Comparison of ENCODE assay signal across 1 cellular context in the genomic region with DNA sequence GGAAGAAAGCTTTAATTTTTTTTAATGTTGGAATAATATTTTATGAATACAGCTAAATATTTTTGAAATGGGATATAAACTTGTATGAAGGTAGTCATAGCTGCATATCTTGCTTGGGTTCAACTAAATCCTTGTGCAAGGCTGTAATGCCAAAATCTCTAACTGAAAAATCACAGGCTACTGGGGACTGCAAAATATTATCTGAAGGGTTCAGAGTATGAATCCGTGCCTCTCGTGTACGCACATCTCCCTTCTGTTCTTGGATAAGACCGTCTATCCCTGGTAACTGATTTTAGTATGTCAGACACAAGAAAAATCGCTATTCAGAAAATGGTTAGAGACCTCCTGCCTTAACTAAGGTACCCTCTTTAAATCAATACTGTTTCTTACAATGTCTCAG.
TF ChIP-seq lines count a peak whose summit lies in the region.

No MANE protein-coding gene starts in this region.

TF ChIP-seq in K562, 482 proteins besides CTCF, POLR2A, EP300 and RAD21 (continued from another document and continues in another):
- TF ChIP-seq, protein P1, sequence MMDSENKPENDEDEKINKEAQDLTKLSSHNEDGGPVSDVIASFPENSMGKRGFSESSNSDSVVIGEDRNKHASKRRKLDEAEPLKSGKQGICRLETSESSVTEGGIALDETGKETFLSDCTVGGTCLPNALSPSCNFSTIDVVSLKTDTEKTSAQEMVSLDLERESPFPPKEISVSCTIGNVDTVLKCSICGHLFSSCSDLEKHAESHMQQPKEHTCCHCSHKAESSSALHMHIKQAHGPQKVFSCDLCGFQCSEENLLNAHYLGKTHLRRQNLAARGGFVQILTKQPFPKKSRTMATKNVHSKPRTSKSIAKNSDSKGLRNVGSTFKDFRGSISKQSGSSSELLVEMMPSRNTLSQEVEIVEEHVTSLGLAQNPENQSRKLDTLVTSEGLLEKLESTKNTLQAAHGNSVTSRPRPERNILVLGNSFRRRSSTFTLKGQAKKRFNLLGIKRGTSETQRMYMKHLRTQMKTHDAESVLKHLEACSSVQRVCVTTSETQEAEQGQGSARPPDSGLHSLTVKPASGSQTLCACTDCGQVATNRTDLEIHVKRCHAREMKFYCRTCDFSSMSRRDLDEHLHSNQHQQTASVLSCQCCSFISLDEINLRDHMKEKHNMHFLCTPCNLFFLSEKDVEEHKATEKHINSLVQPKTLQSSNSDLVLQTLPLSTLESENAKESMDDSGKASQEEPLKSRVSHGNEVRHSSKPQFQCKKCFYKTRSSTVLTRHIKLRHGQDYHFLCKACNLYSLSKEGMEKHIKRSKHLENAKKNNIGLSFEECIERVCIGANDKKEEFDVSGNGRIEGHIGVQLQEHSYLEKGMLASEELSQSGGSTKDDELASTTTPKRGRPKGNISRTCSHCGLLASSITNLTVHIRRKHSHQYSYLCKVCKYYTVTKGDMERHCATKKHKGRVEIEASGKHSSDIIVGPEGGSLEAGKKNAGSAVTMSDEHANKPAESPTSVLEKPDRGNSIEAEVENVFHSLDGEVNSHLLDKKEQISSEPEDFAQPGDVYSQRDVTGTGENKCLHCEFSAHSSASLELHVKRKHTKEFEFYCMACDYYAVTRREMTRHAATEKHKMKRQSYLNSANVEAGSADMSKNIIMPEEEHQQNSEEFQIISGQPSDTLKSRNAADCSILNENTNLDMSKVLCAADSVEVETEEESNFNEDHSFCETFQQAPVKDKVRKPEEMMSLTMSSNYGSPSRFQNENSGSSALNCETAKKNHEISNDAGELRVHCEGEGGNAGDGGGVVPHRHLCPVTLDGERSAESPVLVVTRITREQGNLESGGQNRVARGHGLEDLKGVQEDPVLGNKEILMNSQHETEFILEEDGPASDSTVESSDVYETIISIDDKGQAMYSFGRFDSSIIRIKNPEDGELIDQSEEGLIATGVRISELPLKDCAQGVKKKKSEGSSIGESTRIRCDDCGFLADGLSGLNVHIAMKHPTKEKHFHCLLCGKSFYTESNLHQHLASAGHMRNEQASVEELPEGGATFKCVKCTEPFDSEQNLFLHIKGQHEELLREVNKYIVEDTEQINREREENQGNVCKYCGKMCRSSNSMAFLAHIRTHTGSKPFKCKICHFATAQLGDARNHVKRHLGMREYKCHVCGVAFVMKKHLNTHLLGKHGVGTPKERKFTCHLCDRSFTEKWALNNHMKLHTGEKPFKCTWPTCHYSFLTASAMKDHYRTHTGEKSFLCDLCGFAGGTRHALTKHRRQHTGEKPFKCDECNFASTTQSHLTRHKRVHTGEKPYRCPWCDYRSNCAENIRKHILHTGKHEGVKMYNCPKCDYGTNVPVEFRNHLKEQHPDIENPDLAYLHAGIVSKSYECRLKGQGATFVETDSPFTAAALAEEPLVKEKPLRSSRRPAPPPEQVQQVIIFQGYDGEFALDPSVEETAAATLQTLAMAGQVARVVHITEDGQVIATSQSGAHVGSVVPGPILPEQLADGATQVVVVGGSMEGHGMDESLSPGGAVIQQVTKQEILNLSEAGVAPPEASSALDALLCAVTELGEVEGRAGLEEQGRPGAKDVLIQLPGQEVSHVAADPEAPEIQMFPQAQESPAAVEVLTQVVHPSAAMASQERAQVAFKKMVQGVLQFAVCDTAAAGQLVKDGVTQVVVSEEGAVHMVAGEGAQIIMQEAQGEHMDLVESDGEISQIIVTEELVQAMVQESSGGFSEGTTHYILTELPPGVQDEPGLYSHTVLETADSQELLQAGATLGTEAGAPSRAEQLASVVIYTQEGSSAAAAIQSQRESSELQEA (IDR thresholded peaks at IDR 0.05; ENCODE audit: low read depth): no peak
- no peak for TF ChIP-seq ZNF184 (CRISPR knock-in tag; IDR thresholded peaks at IDR 0.05)
- no peak for TF ChIP-seq NCOA1 (IDR thresholded peaks at IDR 0.05; ENCODE audit: low read depth)
- no peak for TF ChIP-seq PRPF4 (IDR thresholded peaks at IDR 0.05; ENCODE audit: insufficient read depth, low read depth, low read length, poor library complexity, severe bottlenecking)
- no peak for TF ChIP-seq STAT5B (CRISPR knock-in tag; IDR thresholded peaks at IDR 0.05)
- TF ChIP-seq MTF1 (CRISPR knock-in tag; IDR thresholded peaks at IDR 0.05; ENCODE audit: borderline replicate concordance): no peak
- TF ChIP-seq LARP7 (IDR thresholded peaks at IDR 0.05): no peak
- TF ChIP-seq DPF2 (IDR thresholded peaks at IDR 0.05): no peak
- no peak for TF ChIP-seq FOXJ3 (CRISPR knock-in tag; IDR thresholded peaks at IDR 0.05)
- TF ChIP-seq, protein P2, sequence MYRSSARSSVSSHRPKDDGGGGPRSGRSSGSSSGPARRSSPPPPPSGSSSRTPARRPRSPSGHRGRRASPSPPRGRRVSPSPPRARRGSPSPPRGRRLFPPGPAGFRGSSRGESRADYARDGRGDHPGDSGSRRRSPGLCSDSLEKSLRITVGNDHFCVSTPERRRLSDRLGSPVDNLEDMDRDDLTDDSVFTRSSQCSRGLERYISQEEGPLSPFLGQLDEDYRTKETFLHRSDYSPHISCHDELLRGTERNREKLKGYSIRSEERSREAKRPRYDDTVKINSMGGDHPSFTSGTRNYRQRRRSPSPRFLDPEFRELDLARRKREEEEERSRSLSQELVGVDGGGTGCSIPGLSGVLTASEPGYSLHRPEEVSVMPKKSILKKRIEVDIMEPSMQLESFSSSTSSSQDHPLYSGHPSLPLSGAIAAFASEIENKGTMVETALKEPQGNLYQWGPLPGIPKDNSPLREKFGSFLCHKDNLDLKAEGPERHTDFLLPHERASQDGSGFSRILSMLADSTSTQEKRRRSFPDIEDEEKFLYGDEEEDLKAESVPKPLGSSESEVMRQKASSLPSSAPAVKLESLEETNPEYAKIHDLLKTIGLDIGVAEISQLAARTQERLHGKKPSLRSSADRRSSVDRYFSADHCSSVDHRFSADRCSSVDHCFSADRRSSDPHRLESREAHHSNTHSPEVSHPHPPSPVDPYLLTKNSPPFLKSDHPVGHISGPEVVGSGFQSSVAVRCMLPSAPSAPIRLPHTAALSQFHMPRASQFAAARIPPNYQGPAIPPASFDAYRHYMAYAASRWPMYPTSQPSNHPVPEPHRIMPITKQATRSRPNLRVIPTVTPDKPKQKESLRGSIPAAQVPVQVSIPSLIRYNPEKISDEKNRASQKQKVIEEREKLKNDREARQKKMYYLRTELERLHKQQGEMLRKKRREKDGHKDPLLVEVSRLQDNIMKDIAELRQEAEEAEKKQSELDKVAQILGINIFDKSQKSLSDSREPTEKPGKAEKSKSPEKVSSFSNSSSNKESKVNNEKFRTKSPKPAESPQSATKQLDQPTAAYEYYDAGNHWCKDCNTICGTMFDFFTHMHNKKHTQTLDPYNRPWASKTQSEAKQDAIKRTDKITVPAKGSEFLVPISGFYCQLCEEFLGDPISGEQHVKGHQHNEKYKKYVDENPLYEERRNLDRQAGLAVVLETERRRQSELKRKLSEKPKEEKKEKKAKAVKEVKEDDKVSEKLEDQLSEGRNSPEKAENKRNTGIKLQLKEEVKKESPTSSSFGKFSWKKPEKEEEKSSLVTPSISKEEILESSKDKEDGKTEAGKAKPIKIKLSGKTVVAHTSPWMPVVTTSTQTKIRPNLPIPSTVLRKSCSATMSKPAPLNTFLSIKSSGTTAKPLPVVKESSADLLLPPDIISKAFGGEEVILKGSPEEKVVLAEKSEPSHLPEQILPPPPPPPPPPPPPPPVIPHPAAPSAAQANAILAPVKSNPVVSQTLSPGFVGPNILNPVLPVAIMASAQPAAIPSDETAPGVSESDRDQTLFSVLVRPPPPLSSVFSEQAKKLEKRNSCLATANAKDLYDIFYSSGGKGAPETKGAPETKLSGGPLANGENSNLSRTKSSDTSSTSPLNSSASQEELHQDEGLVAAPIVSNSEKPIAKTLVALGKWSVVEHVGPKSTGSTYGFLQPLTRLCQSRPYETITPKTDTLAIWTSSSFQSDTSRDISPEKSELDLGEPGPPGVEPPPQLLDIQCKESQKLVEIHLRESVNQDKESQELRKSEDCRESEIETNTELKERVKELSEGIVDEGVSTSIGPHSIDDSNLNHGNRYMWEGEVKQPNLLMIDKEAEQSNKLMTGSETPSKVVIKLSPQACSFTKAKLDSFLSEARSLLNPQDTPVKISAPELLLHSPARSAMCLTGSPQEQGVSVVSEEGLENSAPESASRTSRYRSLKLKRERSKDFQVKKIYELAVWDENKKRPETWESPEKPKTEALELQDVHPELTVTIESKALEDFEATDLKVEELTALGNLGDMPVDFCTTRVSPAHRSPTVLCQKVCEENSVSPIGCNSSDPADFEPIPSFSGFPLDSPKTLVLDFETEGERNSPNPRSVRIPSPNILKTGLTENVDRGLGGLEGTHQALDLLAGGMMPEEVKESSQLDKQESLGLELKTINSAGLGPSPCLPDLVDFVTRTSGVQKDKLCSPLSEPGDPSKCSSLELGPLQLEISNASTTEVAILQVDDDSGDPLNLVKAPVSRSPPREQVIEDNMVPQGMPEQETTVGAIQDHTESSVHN (IDR thresholded peaks at IDR 0.05; ENCODE audit: borderline replicate concordance in 1 of 2, low read depth in 1 of 2): no peak
- TF ChIP-seq RUNX1 (IDR thresholded peaks at IDR 0.05; ENCODE audit: low read depth): no peak
- TF ChIP-seq, protein P3, sequence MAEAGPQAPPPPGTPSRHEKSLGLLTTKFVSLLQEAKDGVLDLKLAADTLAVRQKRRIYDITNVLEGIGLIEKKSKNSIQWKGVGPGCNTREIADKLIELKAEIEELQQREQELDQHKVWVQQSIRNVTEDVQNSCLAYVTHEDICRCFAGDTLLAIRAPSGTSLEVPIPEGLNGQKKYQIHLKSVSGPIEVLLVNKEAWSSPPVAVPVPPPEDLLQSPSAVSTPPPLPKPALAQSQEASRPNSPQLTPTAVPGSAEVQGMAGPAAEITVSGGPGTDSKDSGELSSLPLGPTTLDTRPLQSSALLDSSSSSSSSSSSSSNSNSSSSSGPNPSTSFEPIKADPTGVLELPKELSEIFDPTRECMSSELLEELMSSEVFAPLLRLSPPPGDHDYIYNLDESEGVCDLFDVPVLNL (CRISPR knock-in tag; IDR thresholded peaks at IDR 0.05; ENCODE audit: low read depth): no peak
- TF ChIP-seq TAL1 (IDR thresholded peaks at IDR 0.05): peak; percentile 52; the same call in 1 of the 2 replicates
- TF ChIP-seq KDM4B (IDR thresholded peaks at IDR 0.05; ENCODE audit: borderline replicate concordance in 2 of 2, low read depth in 1 of 2): no peak
- no peak for TF ChIP-seq HMG20A (CRISPR knock-in tag; conservative IDR thresholded peaks at IDR 0.05)
- no peak for TF ChIP-seq HNRNPH1 (optimal IDR thresholded peaks at IDR 0.05; ENCODE audit: low read depth, low read length)
- no peak for TF ChIP-seq KLF1 (tag; IDR thresholded peaks at IDR 0.05)
- no peak for TF ChIP-seq KLF13 (tag; IDR thresholded peaks at IDR 0.05; ENCODE audit: borderline replicate concordance, low read depth)
- peak in 1 of 2 experiments; percentile 67; a peak in 2 of 4 replicates for TF ChIP-seq HDAC1 (IDR thresholded peaks at IDR 0.05)
- peak; percentile 32 for TF ChIP-seq NCOR1 (IDR thresholded peaks at IDR 0.05)
- no peak for TF ChIP-seq FOXK1 (CRISPR knock-in tag; IDR thresholded peaks at IDR 0.05; ENCODE audit: borderline replicate concordance)
- 0 out of 2 replicates have a peak, but pooled peaks have one; percentile 39 for TF ChIP-seq TCF3 (CRISPR knock-in tag; IDR thresholded peaks at IDR 0.05)
- TF ChIP-seq HEY1 (CRISPR knock-in tag; IDR thresholded peaks at IDR 0.05; ENCODE audit: borderline replicate concordance): no peak
- TF ChIP-seq EGR1 (conservative IDR thresholded peaks at IDR 0.05): no peak
- TF ChIP-seq, protein P4, sequence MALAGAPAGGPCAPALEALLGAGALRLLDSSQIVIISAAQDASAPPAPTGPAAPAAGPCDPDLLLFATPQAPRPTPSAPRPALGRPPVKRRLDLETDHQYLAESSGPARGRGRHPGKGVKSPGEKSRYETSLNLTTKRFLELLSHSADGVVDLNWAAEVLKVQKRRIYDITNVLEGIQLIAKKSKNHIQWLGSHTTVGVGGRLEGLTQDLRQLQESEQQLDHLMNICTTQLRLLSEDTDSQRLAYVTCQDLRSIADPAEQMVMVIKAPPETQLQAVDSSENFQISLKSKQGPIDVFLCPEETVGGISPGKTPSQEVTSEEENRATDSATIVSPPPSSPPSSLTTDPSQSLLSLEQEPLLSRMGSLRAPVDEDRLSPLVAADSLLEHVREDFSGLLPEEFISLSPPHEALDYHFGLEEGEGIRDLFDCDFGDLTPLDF (CRISPR knock-in tag; IDR thresholded peaks at IDR 0.05): no peak
- TF ChIP-seq ILF3 (IDR thresholded peaks at IDR 0.05; ENCODE audit: borderline replicate concordance): no peak
- TF ChIP-seq, protein P5, sequence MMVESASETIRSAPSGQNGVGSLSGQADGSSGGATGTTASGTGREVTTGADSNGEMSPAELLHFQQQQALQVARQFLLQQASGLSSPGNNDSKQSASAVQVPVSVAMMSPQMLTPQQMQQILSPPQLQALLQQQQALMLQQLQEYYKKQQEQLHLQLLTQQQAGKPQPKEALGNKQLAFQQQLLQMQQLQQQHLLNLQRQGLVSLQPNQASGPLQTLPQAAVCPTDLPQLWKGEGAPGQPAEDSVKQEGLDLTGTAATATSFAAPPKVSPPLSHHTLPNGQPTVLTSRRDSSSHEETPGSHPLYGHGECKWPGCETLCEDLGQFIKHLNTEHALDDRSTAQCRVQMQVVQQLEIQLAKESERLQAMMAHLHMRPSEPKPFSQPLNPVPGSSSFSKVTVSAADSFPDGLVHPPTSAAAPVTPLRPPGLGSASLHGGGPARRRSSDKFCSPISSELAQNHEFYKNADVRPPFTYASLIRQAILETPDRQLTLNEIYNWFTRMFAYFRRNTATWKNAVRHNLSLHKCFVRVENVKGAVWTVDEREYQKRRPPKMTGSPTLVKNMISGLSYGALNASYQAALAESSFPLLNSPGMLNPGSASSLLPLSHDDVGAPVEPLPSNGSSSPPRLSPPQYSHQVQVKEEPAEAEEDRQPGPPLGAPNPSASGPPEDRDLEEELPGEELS (CRISPR knock-in tag; IDR thresholded peaks at IDR 0.05; ENCODE audit: borderline replicate concordance): no peak
- TF ChIP-seq MEF2A (IDR thresholded peaks at IDR 0.05; ENCODE audit: control insufficient read depth, low read depth, low read length): no peak
- TF ChIP-seq RCOR1 (IDR thresholded peaks at IDR 0.05; ENCODE audit: borderline replicate concordance in 1 of 2, low read depth in 2 of 2, low read length in 2 of 2): peak in 1 of 2 experiments; percentile 90; a peak in 3 of 4 replicates
- TF ChIP-seq CBFA2T3 (IDR thresholded peaks at IDR 0.05): peak; percentile 74
- TF ChIP-seq ILK (tag; IDR thresholded peaks at IDR 0.05; ENCODE audit: borderline replicate concordance, low read depth): no peak
- TF ChIP-seq CTBP1 (IDR thresholded peaks at IDR 0.05; ENCODE audit: borderline replicate concordance): no peak
- TF ChIP-seq ZNF174 (CRISPR knock-in tag; IDR thresholded peaks at IDR 0.05): no peak
- TF ChIP-seq FOXJ2 (tag; IDR thresholded peaks at IDR 0.05): no peak
- TF ChIP-seq, protein P6, sequence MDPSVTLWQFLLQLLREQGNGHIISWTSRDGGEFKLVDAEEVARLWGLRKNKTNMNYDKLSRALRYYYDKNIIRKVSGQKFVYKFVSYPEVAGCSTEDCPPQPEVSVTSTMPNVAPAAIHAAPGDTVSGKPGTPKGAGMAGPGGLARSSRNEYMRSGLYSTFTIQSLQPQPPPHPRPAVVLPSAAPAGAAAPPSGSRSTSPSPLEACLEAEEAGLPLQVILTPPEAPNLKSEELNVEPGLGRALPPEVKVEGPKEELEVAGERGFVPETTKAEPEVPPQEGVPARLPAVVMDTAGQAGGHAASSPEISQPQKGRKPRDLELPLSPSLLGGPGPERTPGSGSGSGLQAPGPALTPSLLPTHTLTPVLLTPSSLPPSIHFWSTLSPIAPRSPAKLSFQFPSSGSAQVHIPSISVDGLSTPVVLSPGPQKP (CRISPR knock-in tag; IDR thresholded peaks at IDR 0.05): no peak
- peak; percentile 33 for TF ChIP-seq CBFA2T2 (conservative IDR thresholded peaks at IDR 0.05)
- TF ChIP-seq BRF1 (IDR thresholded peaks at IDR 0.05; ENCODE audit: borderline replicate concordance, extremely low read depth, insufficient read length): no peak
- no peak for TF ChIP-seq MTA3 (IDR thresholded peaks at IDR 0.05; ENCODE audit: borderline replicate concordance)
- TF ChIP-seq RBM34 (IDR thresholded peaks at IDR 0.05; ENCODE audit: borderline replicate concordance, insufficient read depth, low read length): no peak
- TF ChIP-seq U2AF1 (optimal IDR thresholded peaks at IDR 0.05; ENCODE audit: low read depth, low read length): no peak
- TF ChIP-seq SMAD4 (CRISPR knock-in tag; conservative IDR thresholded peaks at IDR 0.05): no peak
